Comparison of ENCODE assay signal across 18 cellular contexts in the genomic region with DNA sequence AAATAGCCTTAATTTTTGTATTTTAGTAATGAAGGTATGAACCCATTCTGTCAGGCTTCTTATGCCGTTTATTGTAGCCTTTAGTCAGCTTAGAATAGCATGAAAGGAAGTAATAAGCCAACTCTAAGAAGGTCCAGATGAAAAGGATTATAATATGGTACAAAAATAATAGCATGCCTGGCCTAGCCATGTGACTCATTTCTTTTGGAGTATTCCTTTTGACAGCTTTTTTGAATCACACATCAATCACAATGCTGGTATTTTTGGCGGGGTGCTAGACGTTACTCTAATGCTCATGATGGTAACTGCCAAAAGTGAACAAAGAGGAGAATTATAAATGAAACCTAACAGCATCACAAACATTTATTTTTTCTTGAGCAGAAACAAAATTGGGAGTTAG. TPM values are rescaled to one million over a fixed set of nuclear protein-coding genes. Genes with fewer than 3 reads are reported as not detected.
A peak's percentile ranks its signal among the peaks of the same experiment; 100 is the strongest.
DNase-seq lines count a peak whose midpoint lies in the region; ATAC-seq and TF ChIP-seq lines count a peak whose summit lies in the region.
"Had no signal": no experiment of that assay in that cellular context is flagged by ENCODE, and none has a peak within 500 bp of the region (broad histone marks: within the 10 kb centered on the region; RNA-seq: fewer than 3 reads in every experiment).

No MANE protein-coding gene starts in this region.

- peak overlapping the region; percentile 4; the same call in 1 of the 2 replicates for H3K27ac Mint-ChIP-seq in HFFc6
- H3K27ac Mint-ChIP-seq: activated CD4-positive, alpha-beta T cell treated with anti-CD3 and anti-CD28 coated beads, Interleukin-2, amount 10 ng/mL, durations not matched to agents 7 days and 5 days; stimulated activated naive CD8-positive, alpha-beta T cell treated with anti-CD3 and anti-CD28 coated beads, Interleukin-15, Interleukin-2, amounts not matched to agents 100 ng/mL and 50 ng/mL, for 24 hours had no signal

- peaks cover 2% of the 10 kb centered on the region; the same call in 1 of the 2 replicates for H3K27me3 Mint-ChIP-seq in HFFc6 (ENCODE audit: insufficient read depth)
- H3K27me3 Mint-ChIP-seq: stimulated activated naive CD8-positive, alpha-beta T cell treated with anti-CD3 and anti-CD28 coated beads, Interleukin-15, Interleukin-2, amounts not matched to agents 100 ng/mL and 50 ng/mL, for 24 hours had no signal

- peaks cover 7% of the 10 kb centered on the region for H3K36me3 Mint-ChIP-seq in HFFc6 (ENCODE audit: low read depth)

- no peak for ATAC-seq in GM21825 (IDR thresholded peaks at IDR 0.05; ENCODE audit: unreplicated experiment)
- ATAC-seq: pancreas had no signal

- H3K4me3 Mint-ChIP-seq in HFFc6 = no peak overlapping the region
- H3K4me3 Mint-ChIP-seq: activated CD4-positive, alpha-beta T cell treated with anti-CD3 and anti-CD28 coated beads, Interleukin-2, amount 10 ng/mL, durations not matched to agents 7 days and 5 days; stimulated activated naive CD8-positive, alpha-beta T cell treated with anti-CD3 and anti-CD28 coated beads, Interleukin-15, Interleukin-2, amounts not matched to agents 100 ng/mL and 50 ng/mL, for 24 hours had no signal

- no peaks in the 10 kb centered on the region for H3K9me3 Mint-ChIP-seq in HFFc6
- H3K9me3 Mint-ChIP-seq: stimulated activated naive CD8-positive, alpha-beta T cell treated with anti-CD3 and anti-CD28 coated beads, Interleukin-15, Interleukin-2, amounts not matched to agents 100 ng/mL and 50 ng/mL, for 24 hours had no signal

- DNase-seq in HFFc6 (no peak), amniotic epithelial cell (ENCODE audit: low read depth) (peak; percentile 6), inferior parietal cortex (ENCODE audit: extremely low spot score) (peak; percentile 52), superior temporal gyrus (ENCODE audit: extremely low spot score) (peak; percentile 64), NCI-H1694 (lab: John Stamatoyannopoulos, UW) (no peak)
- DNase-seq in activated CD4-positive, alpha-beta T cell treated with anti-CD3 and anti-CD28 coated beads for 4 hours = no peak
- DNase-seq: activated CD4-positive, alpha-beta T cell treated with anti-CD3 and anti-CD28 coated beads, Interleukin-2, amount 10 ng/mL, durations not matched to agents 7 days and 5 days; activated naive CD4-positive, alpha-beta T cell treated with anti-CD3 and anti-CD28 coated beads, Interleukin-2, amount 50 U/mL, for 16 hours; activated T-cell treated with anti-CD3 and anti-CD28 coated beads for 4 hours; central memory CD4-positive, alpha-beta T cell; DMS53; heart left ventricle; left cardiac atrium; NCI-H187 treated with DMSO at 0.1 percent for 48 hours; NCI-H510A treated with DMSO at 0.1 percent for 48 hours; pancreas had no signal

- no peak for TF ChIP-seq CTCF in HFFc6 (IDR thresholded peaks at IDR 0.05)

- H3K4me1 Mint-ChIP-seq in HFFc6 (ENCODE audit: low read depth) = peaks cover 19% of the 10 kb centered on the region
- H3K4me1 Mint-ChIP-seq: activated CD4-positive, alpha-beta T cell treated with anti-CD3 and anti-CD28 coated beads, Interleukin-2, amount 10 ng/mL, durations not matched to agents 7 days and 5 days had no signal

RNA-seq across cellular contexts. Expression of a gene that starts 19.9 kb away (rescaled TPM):
- total RNA-seq in HFFc6 (2021; fragmentation: NEBNext Ultra II Directional; extraction: Animal tissue kit (Norgen Biotek cat#: 25700)) = 10 to 100 TPM; 13.7 to 20.9 (median 16.0) TPM

Comparison
In these comparisons a context has a peak if more than half of its experiments do, and no peak if none do; other contexts are left out.
1. DNase-seq: peak in amniotic epithelial cell (single experiment), inferior parietal cortex (single experiment) and superior temporal gyrus (single experiment); none in HFFc6 (single experiment), activated CD4-positive, alpha-beta T cell treated with anti-CD3 and anti-CD28 coated beads for 4 hours (0 of 2) and NCI-H1694 (single experiment).